Comparison of ENCODE assay signal across 18 cellular contexts in genomic region chr3:136404056-136404455, GRCh38.
DNase-seq lines count a peak whose midpoint lies in the region; ATAC-seq and TF ChIP-seq lines count a peak whose summit lies in the region.
"Had no signal": no experiment of that assay in that cellular context is flagged by ENCODE, and none has a peak within 500 bp of the region (broad histone marks: within the 10 kb centered on the region; RNA-seq: fewer than 3 reads in every experiment).

No MANE protein-coding gene starts in this region.

- TF ChIP-seq RAD21 in IMR-90 (IDR thresholded peaks at IDR 0.05; ENCODE audit: low read length) = no peak

- in situ Hi-C loops in IMR-90 (cut with MboI; ENCODE audit: low sequenced_read_pairs) = no loop called here

- peaks cover 0 to 4% of the 10 kb centered on the region in 2 experiments; a peak in 2 of 4 replicates for H3K79me1 ChIP-seq in IMR-90 (ENCODE audit: low read depth in 1 of 2, low read length in 2 of 2)
- no peaks in the 10 kb centered on the region for H3K79me1 ChIP-seq in mesendoderm (ENCODE audit: low read length)

- no peak overlapping the region for H3K14ac ChIP-seq in IMR-90 (replicated peaks; ENCODE audit: low read depth, low read length)

- no peak overlapping the region for H3K56ac ChIP-seq in IMR-90 (ENCODE audit: extremely low read depth, insufficient read depth, low read length)
- no peak overlapping the region for H3K56ac ChIP-seq in mesendoderm (ENCODE audit: low read length)

- no peak overlapping the region for H3K27ac Mint-ChIP-seq in stimulated activated memory B cell treated with anti-CD40 and anti-IgM and Interleukin-4, amounts not matched to agents 10 μg/mL and 1 μg/mL and 100 μg/mL, for 72 hours
- H3K27ac Mint-ChIP-seq: CD4-positive, CD25-positive, alpha-beta regulatory T cell; H9 had no signal

- BruUV-seq in IMR-90 (replicated peaks; lab: Mats Ljungman, UMichigan) = no TSS peak

- no peak overlapping the region for H3K4me2 ChIP-seq in IMR-90 (ENCODE audit: low read depth, low read length)
- no peak overlapping the region for H3K4me2 ChIP-seq in mesendoderm (ENCODE audit: low read length)

- POLR2A ChIA-PET in IMR-90 (lab: Charles Lee; ENCODE audit: unreplicated experiment) = no interaction called here

- H3K4me3 ChIP-seq in IMR-90 (ENCODE audit: insufficient read depth, low read depth, low read length) (no peak overlapping the region), fibroblast of villous mesenchyme (ENCODE audit: low read depth, low read length) (no peak overlapping the region), mesendoderm (ENCODE audit: low read length) (no peak overlapping the region), foreskin fibroblast (ENCODE audit: low read depth in 1 of 2, low read length in 2 of 2) (no peak overlapping the region)

- no peak for TF ChIP-seq POLR2A in IMR-90 (IDR thresholded peaks at IDR 0.05; ENCODE audit: low read depth, low read length)

- CTCF ChIA-PET in IMR-90 (lab: Yijun Ruan, JAX) = interaction anchor here (0.9 kb wide), 1 partner anchor 12 kb away, joined by 3 read pairs; no protein-coding TSS in a partner anchor

- H2AFZ ChIP-seq in IMR-90 (replicated peaks; ENCODE audit: low read length, poor library complexity) = no peak overlapping the region

- H3K36me3 ChIP-seq in IMR-90 (ENCODE audit: control insufficient read depth, insufficient read depth, low read length) (peaks cover 6% of the 10 kb centered on the region; the same call in 1 of the 2 replicates), mesendoderm (ENCODE audit: control insufficient read depth, insufficient read depth, low read length) (no peaks in the 10 kb centered on the region)
- H3K36me3 ChIP-seq: BE2C had no signal

- no peak overlapping the region for H2AK9ac ChIP-seq in IMR-90 (replicated peaks; ENCODE audit: low read depth, low read length, poor library complexity)

- WGBS in IMR-90 (ENCODE audit: extremely low coverage in 2 of 2, insufficient read length in 1 of 2), 2 experiments = 100% methylated on average over 1 of the region's 2 CpGs; no CpG with 5 or more reads in 1 of the 2 experiments
- WGBS in mesendoderm (ENCODE audit: extremely low coverage, insufficient coverage, low lambda C conversion rate) = no CpG with 5 or more reads among the region's 2 CpGs

- H2BK20ac ChIP-seq in IMR-90 (ENCODE audit: low read depth, low read length) = no peak overlapping the region; the same call in 1 of the 2 replicates

- H3K9me3 ChIP-seq in IMR-90 (ENCODE audit: control insufficient read depth, insufficient read depth, low read length) = no peaks in the 10 kb centered on the region
- H3K9me3 ChIP-seq: BE2C had no signal

- H4K5ac ChIP-seq in IMR-90 (ENCODE audit: low read depth, low read length) = no peak overlapping the region
- no peak overlapping the region for H4K5ac ChIP-seq in mesendoderm (ENCODE audit: low read length)

- H4K20me1 ChIP-seq in IMR-90 (ENCODE audit: insufficient read depth, low read length) = no peaks in the 10 kb centered on the region

- H3K4me3 Mint-ChIP-seq in stimulated activated memory B cell treated with anti-CD40 and anti-IgM and Interleukin-4, amounts not matched to agents 10 μg/mL and 1 μg/mL and 100 μg/mL, for 72 hours = no peak overlapping the region
- H3K4me3 Mint-ChIP-seq: CD4-positive, CD25-positive, alpha-beta regulatory T cell; CD8-positive, alpha-beta memory T cell; H9 had no signal

- dilution Hi-C loops in IMR-90 (cut with HindIII; ENCODE audit: low sequenced_read_pairs, unreplicated experiment) = no loop called here

- ATAC-seq in IMR-90 (ENCODE audit: low read depth) (no peak), GM18502 (IDR thresholded peaks at IDR 0.05; ENCODE audit: poor library complexity, unreplicated experiment) (no peak)
- ATAC-seq in stimulated activated memory B cell treated with anti-CD40 and anti-IgM and Interleukin-4, amounts not matched to agents 10 μg/mL and 1 μg/mL and 100 μg/mL, for 72 hours = no peak

- H3K23ac ChIP-seq in IMR-90 (ENCODE audit: low read depth, low read length) (0 out of 2 replicates have a peak overlapping the region, but pooled peaks have one; percentile 7), mesendoderm (ENCODE audit: low read length) (no peak overlapping the region)

- no peaks in the 10 kb centered on the region for H3K27me3 Mint-ChIP-seq in stimulated activated memory B cell treated with anti-CD40 and anti-IgM and Interleukin-4, amounts not matched to agents 10 μg/mL and 1 μg/mL and 100 μg/mL, for 72 hours
- H3K27me3 Mint-ChIP-seq: CD4-positive, CD25-positive, alpha-beta regulatory T cell; CD8-positive, alpha-beta memory T cell had no signal

- no peak overlapping the region for H4K91ac ChIP-seq in IMR-90 (ENCODE audit: insufficient read depth, low read depth, low read length)

- H3K4ac ChIP-seq in IMR-90 (ENCODE audit: low read depth, low read length) (no peak overlapping the region), mesendoderm (ENCODE audit: low read depth, low read length) (no peak overlapping the region)

- H3K9ac ChIP-seq in IMR-90 (ENCODE audit: low read depth, low read length) (no peak overlapping the region), mesendoderm (ENCODE audit: low read length) (no peak overlapping the region)

- no peaks in the 10 kb centered on the region; the same call in 1 of the 2 replicates for H3K9me1 ChIP-seq in IMR-90 (ENCODE audit: insufficient read depth, low read length)

- H2BK15ac ChIP-seq in IMR-90 (ENCODE audit: low read depth, low read length) (no peak overlapping the region), mesendoderm (replicated peaks; ENCODE audit: low read depth) (no peak overlapping the region)

- no peaks in the 10 kb centered on the region for H3K4me1 Mint-ChIP-seq in stimulated activated memory B cell treated with anti-CD40 and anti-IgM and Interleukin-4, amounts not matched to agents 10 μg/mL and 1 μg/mL and 100 μg/mL, for 72 hours
- H3K4me1 Mint-ChIP-seq: H9 had no signal

- H3K4me1 ChIP-seq in IMR-90 (ENCODE audit: control insufficient read depth, insufficient read depth, low read length) = no peaks in the 10 kb centered on the region
- H3K4me1 ChIP-seq in mesendoderm (ENCODE audit: control insufficient read depth, low read depth, low read length) = no peaks in the 10 kb centered on the region

- peak overlapping the region; percentile 50; the same call in 1 of the 2 replicates for H3K18ac ChIP-seq in IMR-90 (ENCODE audit: low read depth, low read length)
- no peak overlapping the region for H3K18ac ChIP-seq in mesendoderm (ENCODE audit: low read length)

- no peaks in the 10 kb centered on the region for H3K79me2 ChIP-seq in mesendoderm (ENCODE audit: control insufficient read depth, insufficient read depth, low read length)

- H2BK120ac ChIP-seq in IMR-90 (ENCODE audit: low read depth, low read length) (no peak overlapping the region; the same call in 1 of the 2 replicates), mesendoderm (ENCODE audit: low read depth, low read length) (no peak overlapping the region)

- H2BK5ac ChIP-seq in IMR-90 (ENCODE audit: low read depth, low read length, poor library complexity, severe bottlenecking) (no peak overlapping the region), mesendoderm (ENCODE audit: low read length) (no peak overlapping the region)

- H4K8ac ChIP-seq in IMR-90 (ENCODE audit: low read depth in 2 of 2, low read length in 2 of 2) (0 out of 4 replicates have a peak overlapping the region, but pooled peaks of 1 of the 2 experiments have one; percentile 34), mesendoderm (ENCODE audit: low read depth, low read length) (no peak overlapping the region)

- no peak overlapping the region for H3K27ac ChIP-seq in IMR-90 (ENCODE audit: insufficient read depth, low read length)
- no peak overlapping the region for H3K27ac ChIP-seq in mesendoderm (ENCODE audit: low read depth, low read length)

- DNase-seq in IMR-90 (no peak), amniotic epithelial cell (ENCODE audit: low read depth) (peak; percentile 67), fibroblast of villous mesenchyme (ENCODE audit: low read depth) (peak; percentile 61), mesendoderm (peak; percentile 41), foreskin fibroblast (no peak), NCI-H82 treated with DMSO at 0.1 percent for 48 hours (lab: John Stamatoyannopoulos, UW; ENCODE audit: unreplicated experiment) (no peak)
- DNase-seq: ACHN; BE2C; C1 segment of cervical spinal cord; CD4-positive, CD25-positive, alpha-beta regulatory T cell; CD8-positive, alpha-beta memory T cell; COR-L47; DMS 273 treated with DMSO at 0.1 percent for 48 hours; DMS53; DND-41; H9 had no signal

- H2AK5ac ChIP-seq in IMR-90 (ENCODE audit: low read depth, low read length) (no peak overlapping the region), mesendoderm (ENCODE audit: low read length) (no peak overlapping the region)

- TF ChIP-seq CTCF in IMR-90 (conservative IDR thresholded peaks at IDR 0.05; ENCODE audit: low read depth, low read length) (no peak), fibroblast of villous mesenchyme (IDR thresholded peaks at IDR 0.05; ENCODE audit: insufficient read depth, low read depth, low read length) (no peak), foreskin fibroblast (IDR thresholded peaks at IDR 0.05; ENCODE audit: low read depth, low read length) (no peak)

- no peaks in the 10 kb centered on the region for H3K9me3 Mint-ChIP-seq in stimulated activated memory B cell treated with anti-CD40 and anti-IgM and Interleukin-4, amounts not matched to agents 10 μg/mL and 1 μg/mL and 100 μg/mL, for 72 hours
- H3K9me3 Mint-ChIP-seq: CD4-positive, CD25-positive, alpha-beta regulatory T cell; CD8-positive, alpha-beta memory T cell; H9 had no signal

- peaks cover 16% of the 10 kb centered on the region for H3K36me3 Mint-ChIP-seq in stimulated activated memory B cell treated with anti-CD40 and anti-IgM and Interleukin-4, amounts not matched to agents 10 μg/mL and 1 μg/mL and 100 μg/mL, for 72 hours

- H3K27me3 ChIP-seq in IMR-90 (ENCODE audit: control insufficient read depth, insufficient read depth, low read length) (no peaks in the 10 kb centered on the region), mesendoderm (ENCODE audit: insufficient read depth, low read length, poor library complexity) (no peaks in the 10 kb centered on the region)
- H3K27me3 ChIP-seq: BE2C had no signal

- intact Hi-C loops in IMR-90 (cut with micrococcal nuclease) = loop anchor here (10.0 kb wide), 1 partner anchor 49 kb away; no protein-coding TSS in a partner anchor

TF ChIP-seq in IMR-90, 13 proteins besides CTCF, POLR2A, EP300 and RAD21 (continues in another document):
- TF ChIP-seq NFE2L2 (IDR thresholded peaks at IDR 0.05; ENCODE audit: low read depth, low read length) (no peak), USF2 (IDR thresholded peaks at IDR 0.05; ENCODE audit: low read depth, low read length) (no peak), MAZ (IDR thresholded peaks at IDR 0.05; ENCODE audit: borderline replicate concordance, low read depth, low read length) (no peak), RCOR1 (IDR thresholded peaks at IDR 0.05; ENCODE audit: insufficient replicate concordance, low read length) (no peak), CHD1 (IDR thresholded peaks at IDR 0.05; ENCODE audit: low read depth, low read length) (no peak)

Comparison
In these comparisons a context has a peak if more than half of its experiments do, and no peak if none do; other contexts are left out.
1. DNase-seq: peak in amniotic epithelial cell (single experiment), fibroblast of villous mesenchyme (single experiment) and mesendoderm (single experiment); none in IMR-90 (single experiment), foreskin fibroblast (0 of 2) and NCI-H82 treated with DMSO at 0.1 percent for 48 hours (single experiment).